ENCODE assay signal across 11 cellular contexts in genomic region chr12:5043589-5044419, GRCh38. TPM values are rescaled to one million over a fixed set of nuclear protein-coding genes. Genes with fewer than 3 reads are reported as not detected.
DNase-seq lines count a peak whose midpoint lies in the region; ATAC-seq lines count a peak whose summit lies in the region.
"Had no signal": no experiment of that assay in that cellular context is flagged by ENCODE, and none has a peak within 500 bp of the region (broad histone marks: within the 10 kb centered on the region; RNA-seq: fewer than 3 reads in every experiment).

Gene KCNA5 (plus strand): TSS chr12:5043879. CDS start chr12:5044148, 269 bp downstream.

- intact Hi-C loops in left ventricle myocardium superior (cut with micrococcal nuclease) (no loop called here), posterior cingulate gyrus (cut with DNase I) (no loop called here)

- DNase-seq in ELF-1 (ENCODE audit: low read depth, low spot score) = peak; percentile 64
- peak; percentile 43 for DNase-seq in NCI-H345 treated with DMSO at 0.1 percent for 48 hours (lab: John Stamatoyannopoulos, UW; ENCODE audit: unreplicated experiment)
- peak; percentile 48 for DNase-seq in left ventricle myocardium superior
- peak in 6 of 10 donors; percentile 19 to 87 (median 37) for DNase-seq in posterior cingulate gyrus
- DNase-seq in HUDEP-2 (lab: John Stamatoyannopoulos, UW; ENCODE audit: unreplicated experiment in 76 of 76) = no peak
- no peak for DNase-seq in EL
- no peak for DNase-seq in activated T-cell treated with anti-CD3 and anti-CD28 coated beads for 4 hours
- no peak for DNase-seq in stimulated activated CD4-positive, alpha-beta T cell treated with anti-CD3 and anti-CD28 coated beads, Interleukin-4, amount 100 ng/mL, for 4 hours
- DNase-seq: GOT3, NCI-H774 had no signal

- peak; percentile 55 for ATAC-seq in left ventricle myocardium superior

RNA-seq across cellular contexts. Expression of gene KCNA5, which starts in this region (rescaled TPM):
- total RNA-seq in left ventricle myocardium superior = 2.2 TPM
- total RNA-seq: activated T-helper 2 cell treated with anti-CD3 and anti-CD28 coated beads, Interferon-gamma antibody, Interleukin-2, Interleukin-4, amounts not matched to agents 10 μg/mL and 5 μg/mL and 100 μg/mL, durations not matched to agents 14 hours and 24 hours and 36 hours had no signal

Comparison
In these comparisons a context has a peak if more than half of its experiments do, and no peak if none do; other contexts are left out.
1. DNase-seq: peak in ELF-1 (single experiment), NCI-H345 treated with DMSO at 0.1 percent for 48 hours (single experiment), left ventricle myocardium superior (single experiment) and posterior cingulate gyrus (6 of 10); none in HUDEP-2 (0 of 76), EL (single experiment), activated T-cell treated with anti-CD3 and anti-CD28 coated beads for 4 hours (single experiment) and stimulated activated CD4-positive, alpha-beta T cell treated with anti-CD3 and anti-CD28 coated beads, Interleukin-4, amount 100 ng/mL, for 4 hours (0 of 2).